In genomic region chr5:137374110-137374853, GRCh38 we compare ENCODE assay signal across 16 cellular contexts.
DNase-seq lines count a peak whose midpoint lies in the region; ATAC-seq and TF ChIP-seq lines count a peak whose summit lies in the region.
"Had no signal": no experiment of that assay in that cellular context is flagged by ENCODE, and none has a peak within 500 bp of the region (broad histone marks: within the 10 kb centered on the region; RNA-seq: fewer than 3 reads in every experiment).

No MANE protein-coding gene starts in this region.

- intact Hi-C loops in psoas muscle (cut with DNase I): no loop called here
- intact Hi-C loops in aorta (cut with DNase I): no loop called here

- H3K4me3 ChIP-seq in psoas muscle (no peak overlapping the region), aorta (ENCODE audit: low read length in 2 of 2) (no peak overlapping the region)
- H3K4me3 ChIP-seq: lower lobe of right lung, stomach had no signal

- H3K36me3 ChIP-seq in psoas muscle (ENCODE audit: insufficient read depth in 1 of 2, low read depth in 1 of 2) (no peaks in the 10 kb centered on the region), aorta (ENCODE audit: control insufficient read depth in 1 of 2, insufficient read depth in 2 of 2, low read length in 1 of 2) (no peaks in the 10 kb centered on the region)
- H3K36me3 ChIP-seq: lower lobe of right lung, stomach had no signal

- DNase-seq in NCI-H82 (lab: John Stamatoyannopoulos, UW) (peak; percentile 20), NCI-H82 treated with DMSO at 0.1 percent for 48 hours (lab: John Stamatoyannopoulos, UW; ENCODE audit: unreplicated experiment) (no peak), NCI-H2081 treated with DMSO at 0.1 percent for 48 hours (lab: John Stamatoyannopoulos, UW) (peak; percentile 88), NCI-H748 treated with DMSO at 0.1 percent for 48 hours (lab: John Stamatoyannopoulos, UW) (peak; percentile 95), pulmonary artery endothelial cell (ENCODE audit: low read depth, low spot score) (peak; percentile 17), psoas muscle (no peak), aorta (no peak)
- DNase-seq: CD4-positive, alpha-beta T cell; GF-D8; lower lobe of right lung; naive thymus-derived CD4-positive, alpha-beta T cell; NCI-H1930; stomach had no signal

- 59 to 62% (median 61%) methylated on average over 7 of the region's 7 CpGs for WGBS in psoas muscle, 3 donors
- 62 to 69% methylated on average over 7 of the region's 7 CpGs for WGBS in aorta, 2 donors

- H3K27ac ChIP-seq in psoas muscle (no peak overlapping the region), aorta (ENCODE audit: low read depth in 1 of 2, low read length in 2 of 2) (no peak overlapping the region)
- H3K27ac ChIP-seq: lower lobe of right lung, RWPE1, stomach had no signal

- no peak for ATAC-seq in HG02981 (IDR thresholded peaks at IDR 0.05; ENCODE audit: unreplicated experiment)
- ATAC-seq in psoas muscle: no peak
- ATAC-seq in aorta (ENCODE audit: low FRiP score): no peak
- ATAC-seq: HCT116; lower lobe of right lung; naive thymus-derived CD4-positive, alpha-beta T cell had no signal

- H3K9me3 ChIP-seq in psoas muscle (no peaks in the 10 kb centered on the region), aorta (ENCODE audit: control insufficient read depth, low read length) (no peaks in the 10 kb centered on the region)
- H3K9me3 ChIP-seq: lower lobe of right lung, stomach had no signal

- H3K27me3 ChIP-seq in psoas muscle (ENCODE audit: insufficient read depth in 3 of 3, low read length in 2 of 3) (no peaks in the 10 kb centered on the region), aorta (ENCODE audit: control insufficient read depth in 1 of 2, insufficient read depth in 2 of 2, low read length in 1 of 2) (no peaks in the 10 kb centered on the region)

- H3K4me1 ChIP-seq in psoas muscle (no peaks in the 10 kb centered on the region), aorta (ENCODE audit: control insufficient read depth in 1 of 2, insufficient read depth in 2 of 2, low read length in 2 of 2) (no peaks in the 10 kb centered on the region)
- H3K4me1 ChIP-seq: lower lobe of right lung, stomach had no signal

- no peak for TF ChIP-seq CTCF in psoas muscle (IDR thresholded peaks at IDR 0.05)

Comparison
In these comparisons a context has a peak if more than half of its experiments do, and no peak if none do; other contexts are left out.
1. DNase-seq: peak in NCI-H82 (single experiment), NCI-H2081 treated with DMSO at 0.1 percent for 48 hours (single experiment), NCI-H748 treated with DMSO at 0.1 percent for 48 hours (single experiment) and pulmonary artery endothelial cell (single experiment); none in NCI-H82 treated with DMSO at 0.1 percent for 48 hours (single experiment), psoas muscle (0 of 2) and aorta (0 of 2).